1 cellular context compared by ENCODE assay signal in genomic region chr9:7258688-7259396, GRCh38.
TF ChIP-seq lines count a peak whose summit lies in the region.

No MANE protein-coding gene starts in this region.

TF ChIP-seq in HEK293, 187 proteins besides CTCF, POLR2A, EP300 and RAD21 (continued from another document):
- TF ChIP-seq SETDB1 (IDR thresholded peaks at IDR 0.05; ENCODE audit: insufficient read length, low read length) (no peak), ZNF155 (tag by site-specific recombination; IDR thresholded peaks at IDR 0.05) (no peak), ZFHX2 (tag by site-specific recombination; conservative IDR thresholded peaks at IDR 0.05) (peak; percentile 77), ZNF843 (tag by site-specific recombination; IDR thresholded peaks at IDR 0.05) (no peak), TRIM28 (IDR thresholded peaks at IDR 0.05; ENCODE audit: borderline replicate concordance, low read length) (no peak), ZNF391 (tag by site-specific recombination; IDR thresholded peaks at IDR 0.05; ENCODE audit: borderline replicate concordance, low read depth) (no peak), ZNF692 (tag by site-specific recombination; IDR thresholded peaks at IDR 0.05) (no peak), ZSCAN23 (tag by site-specific recombination; IDR thresholded peaks at IDR 0.05) (no peak), ZNF132 (tag by site-specific recombination; IDR thresholded peaks at IDR 0.05; ENCODE audit: borderline replicate concordance) (no peak), ZNF324 (tag by site-specific recombination; IDR thresholded peaks at IDR 0.05) (no peak), ZNF354C (tag by site-specific recombination; IDR thresholded peaks at IDR 0.05; ENCODE audit: borderline replicate concordance, low read depth) (no peak), ZNF530 (tag by site-specific recombination; IDR thresholded peaks at IDR 0.05; ENCODE audit: low read depth) (no peak), ZNF510 (tag by site-specific recombination; IDR thresholded peaks at IDR 0.05; ENCODE audit: insufficient replicate concordance) (no peak), ZNF596 (tag by site-specific recombination; IDR thresholded peaks at IDR 0.05) (no peak), ZNF658 (tag by site-specific recombination; IDR thresholded peaks at IDR 0.05) (no peak), ZBTB21 (tag by site-specific recombination; IDR thresholded peaks at IDR 0.05) (no peak), ZNF660 (tag by site-specific recombination; IDR thresholded peaks at IDR 0.05) (no peak)
- TF ChIP-seq, protein P1, sequence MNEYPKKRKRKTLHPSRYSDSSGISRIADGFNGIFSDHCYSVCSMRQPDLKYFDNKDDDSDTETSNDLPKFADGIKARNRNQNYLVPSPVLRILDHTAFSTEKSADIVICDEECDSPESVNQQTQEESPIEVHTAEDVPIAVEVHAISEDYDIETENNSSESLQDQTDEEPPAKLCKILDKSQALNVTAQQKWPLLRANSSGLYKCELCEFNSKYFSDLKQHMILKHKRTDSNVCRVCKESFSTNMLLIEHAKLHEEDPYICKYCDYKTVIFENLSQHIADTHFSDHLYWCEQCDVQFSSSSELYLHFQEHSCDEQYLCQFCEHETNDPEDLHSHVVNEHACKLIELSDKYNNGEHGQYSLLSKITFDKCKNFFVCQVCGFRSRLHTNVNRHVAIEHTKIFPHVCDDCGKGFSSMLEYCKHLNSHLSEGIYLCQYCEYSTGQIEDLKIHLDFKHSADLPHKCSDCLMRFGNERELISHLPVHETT (tag by site-specific recombination; IDR thresholded peaks at IDR 0.05) = no peak
